8 cellular contexts compared by ENCODE assay signal in the genomic region with DNA sequence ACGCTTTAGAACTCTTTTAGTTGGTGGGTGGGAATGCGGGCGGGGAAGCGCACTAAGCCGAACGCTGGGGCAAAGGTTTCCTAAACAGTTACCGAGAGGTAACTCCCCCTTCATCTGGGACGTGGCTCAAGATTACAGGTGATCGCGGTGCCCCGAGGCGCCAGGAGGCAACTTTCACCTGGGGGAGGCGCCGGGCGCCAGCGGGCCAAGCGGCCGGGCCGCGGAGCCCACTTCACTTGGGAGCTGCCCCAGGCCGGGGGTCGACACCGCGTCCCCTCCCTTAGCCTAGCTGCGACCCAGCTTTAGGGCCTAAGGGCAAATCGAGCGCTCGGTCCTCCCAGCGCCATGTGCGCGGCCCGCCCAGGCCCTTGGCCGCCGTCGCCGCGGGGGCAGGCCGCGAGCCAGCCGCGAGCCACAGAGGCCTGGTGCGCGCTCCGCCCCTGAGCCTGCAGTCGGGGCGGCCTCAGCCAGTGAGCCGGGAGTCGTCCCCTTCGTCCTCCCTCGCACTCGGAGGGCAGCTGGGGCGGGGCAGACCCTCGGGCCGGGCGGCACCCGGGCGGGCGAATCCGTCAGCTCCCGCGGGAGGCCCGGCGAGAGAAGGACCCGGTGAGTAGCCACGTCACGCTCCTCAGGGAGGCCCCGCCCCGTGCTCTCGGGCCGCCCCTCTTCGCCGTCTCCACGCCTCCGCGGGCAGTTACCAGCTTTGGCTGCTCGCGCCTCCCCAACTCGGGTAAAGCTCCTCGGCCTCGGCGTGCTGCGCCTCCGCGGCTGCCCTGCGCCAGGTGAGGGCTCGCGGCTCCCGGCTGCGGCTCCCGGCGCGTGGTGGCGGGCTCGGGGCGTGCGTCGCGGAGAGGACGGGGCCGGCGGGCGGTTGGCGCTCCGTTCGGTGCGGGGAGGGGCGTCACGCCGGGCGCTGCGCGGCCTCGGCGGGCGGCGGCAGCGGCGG. TPM values are rescaled to one million over a fixed set of nuclear protein-coding genes. Genes with fewer than 3 reads are reported as not detected.
DNase-seq lines count a peak whose midpoint lies in the region; ATAC-seq and TF ChIP-seq lines count a peak whose summit lies in the region.

A gene (plus strand): TSS at position 693 of the 946 bp plus-strand sequence. CDS start 13,640 bp downstream, outside the sequence.

- no peaks in the 10 kb centered on the region for H3K9me3 ChIP-seq in CD4-positive, CD25-positive, alpha-beta regulatory T cell (ENCODE audit: control insufficient read depth in 2 of 2, low read length in 2 of 2)

- intact Hi-C loops in lower leg skin (cut with DNase I; ENCODE audit: low total_unique reads), result no loop called here

- DNase-seq in CD4-positive, CD25-positive, alpha-beta regulatory T cell, result peak; percentile 86 to 95 (median 91)
- DNase-seq in NCI-H82 (lab: John Stamatoyannopoulos, UW) (peak; percentile 96), dermis microvascular lymphatic vessel endothelial cell (ENCODE audit: low read depth in 2 of 2) (peak; percentile 86 to 98), lower leg skin (ENCODE audit: low spot score in 2 of 2) (peak; percentile 93 to 98)
- peak; percentile 93 to 95 for DNase-seq in activated CD4-positive, alpha-beta T cell treated with anti-CD3 and anti-CD28 coated beads, Interleukin-2, amount 50 U/mL, for 48 hours
- DNase-seq in stimulated activated CD4-positive, alpha-beta T cell treated with anti-CD3 and anti-CD28 coated beads, Interleukin-4, amount 100 ng/mL, for 4 hours, result peak; percentile 93

- peak within 1 kb of the TSS in 2 of 3 donors; percentile 90 to 92 for H3K27ac Mint-ChIP-seq in CD4-positive, CD25-positive, alpha-beta regulatory T cell

- no peaks in the 10 kb centered on the region for H3K27me3 ChIP-seq in CD4-positive, CD25-positive, alpha-beta regulatory T cell (ENCODE audit: control insufficient read depth, insufficient read depth, low read length)

- H3K9me3 Mint-ChIP-seq in CD4-positive, CD25-positive, alpha-beta regulatory T cell, result peaks cover 0 to 2% (median 0%) of the 10 kb centered on the region in 7 donors

- 0 to 1% methylated on average over 13 to 59 of the region's 118 CpGs for WGBS in lower leg skin, 2 donors

- H3K27ac ChIP-seq in CD4-positive, CD25-positive, alpha-beta regulatory T cell (ENCODE audit: insufficient read depth, low read length, poor library complexity, severe bottlenecking), result peak within 1 kb of the TSS; percentile 86

- peak in 1 of 2 donors; percentile 40 for TF ChIP-seq POLR2A in lower leg skin (IDR thresholded peaks at IDR 0.05)

- H3K36me3 Mint-ChIP-seq in CD4-positive, CD25-positive, alpha-beta regulatory T cell, result no peaks in the 10 kb centered on the region

- peak within 1 kb of the TSS; percentile 86 to 93 (median 90) for H3K4me3 Mint-ChIP-seq in CD4-positive, CD25-positive, alpha-beta regulatory T cell

- TF ChIP-seq CTCF in lower leg skin (IDR thresholded peaks at IDR 0.05), result no peak

- peaks cover 4% of the 10 kb centered on the region for H3K27me3 Mint-ChIP-seq in CD4-positive, CD25-positive, alpha-beta regulatory T cell

- peak; percentile 91 to 92 for ATAC-seq in CD4-positive, CD25-positive, alpha-beta regulatory T cell (ENCODE audit: low read depth in 2 of 2)
- ATAC-seq in GM19397 (IDR thresholded peaks at IDR 0.05; ENCODE audit: unreplicated experiment), result peak; percentile 89
- peak; percentile 84 for ATAC-seq in HG03565 (IDR thresholded peaks at IDR 0.05; ENCODE audit: unreplicated experiment)

- peak within 1 kb of the TSS; percentile 77 for H3K4me3 ChIP-seq in CD4-positive, CD25-positive, alpha-beta regulatory T cell (ENCODE audit: low read depth, low read length)
- peak within 1 kb of the TSS; percentile 83 for H3K4me3 ChIP-seq in lower leg skin (ENCODE audit: low read depth, poor library complexity, severe bottlenecking)

- peaks cover 4 to 27% (median 8%) of the 10 kb centered on the region in 4 donors for H3K4me1 Mint-ChIP-seq in CD4-positive, CD25-positive, alpha-beta regulatory T cell

- H3K36me3 ChIP-seq in CD4-positive, CD25-positive, alpha-beta regulatory T cell (ENCODE audit: control insufficient read depth, insufficient read depth, low read length), result no peaks in the 10 kb centered on the region

- H3K4me1 ChIP-seq in CD4-positive, CD25-positive, alpha-beta regulatory T cell (ENCODE audit: control insufficient read depth, insufficient read depth, low read length, poor library complexity, severe bottlenecking), result peaks cover 20% of the 10 kb centered on the region

RNA-seq across cellular contexts. Expression of the gene that starts here (rescaled TPM):
- total RNA-seq in CD4-positive, CD25-positive, alpha-beta regulatory T cell, result 8.8 TPM
- polyA plus RNA-seq in CD4-positive, CD25-positive, alpha-beta regulatory T cell, result 1 to 10 TPM; 3.1 to 3.5 (median 3.3) TPM
- total RNA-seq in dermis microvascular lymphatic vessel endothelial cell (9.0 and 11.4 TPM in 2 replicates), lower leg skin (10 to 100 TPM; 14.5 to 20.4 (median 17.2) TPM)

Comparison
In these comparisons a context has a peak if more than half of its experiments do, and no peak if none do; other contexts are left out.
1. Peak in every context shown above with its lines: DNase-seq, ATAC-seq, H3K4me3 ChIP-seq and H3K27ac ChIP-seq.